ENCODE assay signal across 9 cellular contexts in the genomic region with DNA sequence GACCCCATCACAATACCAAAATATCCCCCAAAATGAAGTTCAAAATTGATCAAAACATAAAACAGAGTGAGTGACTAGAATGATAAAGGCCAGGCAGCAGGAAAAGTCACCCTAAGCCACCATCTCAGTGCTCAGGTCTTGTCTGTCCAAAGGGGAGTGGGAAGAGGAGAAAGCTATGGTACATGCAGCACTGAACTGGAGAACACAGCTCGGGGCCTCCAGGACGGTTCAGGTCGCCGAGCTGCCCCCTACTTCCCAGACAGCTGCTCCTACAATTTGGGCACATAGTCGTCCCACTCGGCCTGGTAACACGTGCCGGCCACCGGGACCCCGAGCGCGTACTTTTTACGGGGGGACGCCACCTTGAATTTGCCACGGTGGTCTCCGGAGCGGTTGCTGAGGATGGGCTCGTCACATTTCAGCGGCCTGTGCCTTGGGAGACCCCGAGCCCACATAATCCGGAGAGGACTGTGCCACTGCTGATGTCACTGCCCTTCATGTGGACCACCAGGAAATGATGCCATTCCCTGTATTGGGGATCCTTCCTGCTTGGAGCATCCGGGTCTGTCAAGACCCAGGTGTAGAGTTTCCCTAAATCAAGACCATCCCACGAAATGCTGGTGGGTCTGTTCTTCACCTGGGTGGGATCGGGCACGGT. TPM values are rescaled to one million over a fixed set of nuclear protein-coding genes. Genes with fewer than 3 reads are reported as not detected.
DNase-seq lines count a peak whose midpoint lies in the region; ATAC-seq, FAIRE-seq and TF ChIP-seq lines count a peak whose summit lies in the region.
"Had no signal": no experiment of that assay in that cellular context is flagged by ENCODE, and none has a peak within 500 bp of the region (broad histone marks: within the 10 kb centered on the region; RNA-seq: fewer than 3 reads in every experiment).

No MANE protein-coding gene starts in this region.

- no peak overlapping the region for H3K4me3 Mint-ChIP-seq in GM23338

- no peak for TF ChIP-seq EP300 in A549 (IDR thresholded peaks at IDR 0.05)

- H3K36me3 ChIP-seq in GM23338 (ENCODE audit: insufficient read depth), result no peaks in the 10 kb centered on the region
- H3K36me3 ChIP-seq in lower lobe of right lung, result no peaks in the 10 kb centered on the region

- intact Hi-C loops in lower lobe of right lung (cut with DNase I), result loop anchor here (10.0 kb wide), 1 partner anchor 129 kb away; no protein-coding TSS in a partner anchor

- no peak for TF ChIP-seq POLR2A in A549 (IDR thresholded peaks at IDR 0.05; ENCODE audit: low read length)

- H4K20me1 ChIP-seq in GM23338 (replicated peaks; ENCODE audit: insufficient read depth), result no peaks in the 10 kb centered on the region

- DNase-seq in A549 (ENCODE audit: low read depth in 1 of 2, low spot score in 1 of 2) (no peak), GM23338 (ENCODE audit: low spot score) (no peak), astrocyte of the spinal cord (ENCODE audit: low read depth, low spot score) (no peak), lower lobe of right lung (no peak), omental fat pad (ENCODE audit: low spot score) (no peak), SKM-1 (lab: John Stamatoyannopoulos, UW; ENCODE audit: unreplicated experiment) (no peak), COR-L47 (lab: John Stamatoyannopoulos, UW) (no peak)
- DNase-seq: activated CD8-positive, alpha-beta memory T cell treated with anti-CD3 and anti-CD28 coated beads, Interleukin-2, amount 50 U/mL, for 4 hours had no signal

- no peaks in the 10 kb centered on the region for H3K9me3 ChIP-seq in A549
- no peaks in the 10 kb centered on the region for H3K9me3 ChIP-seq in lower lobe of right lung

- peak overlapping the region; percentile 73 for H3K4me2 ChIP-seq in A549
- H3K4me2 ChIP-seq in GM23338, result peak overlapping the region; percentile 25

- H3K4me3 ChIP-seq in A549 (peak overlapping the region; percentile 41; the same call in 2 of the 3 replicates), GM23338 (peak overlapping the region; percentile 31; the same call in 1 of the 2 replicates), astrocyte of the spinal cord (ENCODE audit: low read depth, low read length) (peak overlapping the region; percentile 24), lower lobe of right lung (peak overlapping the region; percentile 49)

- CTCF ChIA-PET in A549 (lab: Yijun Ruan, JAX), result interaction anchor here (0.8 to 5.2 kb wide), 15 partner anchors 9 to 425 kb away, joined by 3 to 28 read pairs (median 5); a partner anchor contains a TSS

- H3K27ac ChIP-seq in A549 (peak overlapping the region in 1 of 2 experiments; percentile 75; a peak in 3 of 6 replicates), GM23338 (ENCODE audit: low read depth) (no peak overlapping the region), lower lobe of right lung (no peak overlapping the region)

- H3K4me1 ChIP-seq in A549 (no peaks in the 10 kb centered on the region), GM23338 (ENCODE audit: insufficient read depth) (no peaks in the 10 kb centered on the region), lower lobe of right lung (no peaks in the 10 kb centered on the region)

- no peak for TF ChIP-seq RAD21 in A549 (conservative IDR thresholded peaks at IDR 0.05 in 1 of 2, IDR thresholded peaks at IDR 0.05 in 1 of 2)

- H3F3A ChIP-seq in GM23338 (replicated peaks; ENCODE audit: low read depth), result no peaks in the 10 kb centered on the region

- H3K9me2 ChIP-seq in GM23338 (ENCODE audit: insufficient read depth), result no peaks in the 10 kb centered on the region

- no peaks in the 10 kb centered on the region for H3K79me2 ChIP-seq in GM23338 (replicated peaks; ENCODE audit: insufficient read depth)

- peak; percentile 51 to 56; a peak in 2 of 6 replicates for ATAC-seq in A549
- ATAC-seq in GM23338, result peak; percentile 53
- ATAC-seq in lower lobe of right lung, result peak; percentile 27 to 35
- ATAC-seq in HG03520 (IDR thresholded peaks at IDR 0.05; ENCODE audit: unreplicated experiment), result no peak
- no peak for ATAC-seq in omental fat pad (ENCODE audit: low FRiP score)

- peaks cover 5% of the 10 kb centered on the region for H3K4me1 Mint-ChIP-seq in GM23338

- peaks cover 1% of the 10 kb centered on the region for H3K27me3 Mint-ChIP-seq in GM23338 (ENCODE audit: insufficient read depth, low read depth, poor library complexity)

- TF ChIP-seq CTCF in A549 (IDR thresholded peaks at IDR 0.05), result no peak
- no peak for TF ChIP-seq CTCF in GM23338 (conservative IDR thresholded peaks at IDR 0.05; ENCODE audit: low read depth in 2 of 2)
- no peak for TF ChIP-seq CTCF in astrocyte of the spinal cord (IDR thresholded peaks at IDR 0.05; ENCODE audit: low read depth, low read length)
- TF ChIP-seq CTCF in lower lobe of right lung (IDR thresholded peaks at IDR 0.05), result no peak
- no peak for TF ChIP-seq CTCF in omental fat pad (IDR thresholded peaks at IDR 0.05)

- H3K9me3 Mint-ChIP-seq in GM23338, result no peaks in the 10 kb centered on the region

- WGBS in A549 (ENCODE audit: missing lambda C conversion rate), result 81% methylated on average over 22 of the region's 25 CpGs

- H3K27ac Mint-ChIP-seq in GM23338, result no peak overlapping the region

- in situ Hi-C loops in astrocyte of the spinal cord (cut with HindIII; ENCODE audit: low sequenced_read_pairs), result no loop called here

- no peak overlapping the region for H2AFZ ChIP-seq in GM23338

- no peaks in the 10 kb centered on the region for H3K27me3 ChIP-seq in GM23338 (ENCODE audit: insufficient read depth)
- H3K27me3 ChIP-seq in lower lobe of right lung (ENCODE audit: low read depth), result no peaks in the 10 kb centered on the region

- H3K36me3 Mint-ChIP-seq in GM23338 (ENCODE audit: low read depth), result no peaks in the 10 kb centered on the region

- FAIRE-seq in A549 (lab: Jason Lieb, UNC), result no peak

- POLR2A ChIA-PET in A549 (lab: Yijun Ruan, JAX), result interaction anchor here (0.6 kb wide), 1 partner anchor 127 kb away, joined by 3 read pairs; no protein-coding TSS in a partner anchor

TF ChIP-seq in A549, 52 proteins besides CTCF, POLR2A, EP300 and RAD21 (continues in another document):
- TF ChIP-seq KDM5A (IDR thresholded peaks at IDR 0.05) (no peak), HOXB5 (CRISPR knock-in tag; IDR thresholded peaks at IDR 0.05) (no peak), TP53 (CRISPR knock-in tag; IDR thresholded peaks at IDR 0.05) (no peak), EHMT2 (IDR thresholded peaks at IDR 0.05; ENCODE audit: low read depth) (no peak), CEBPB (IDR thresholded peaks at IDR 0.05) (no peak)
- TF ChIP-seq, protein P1, sequence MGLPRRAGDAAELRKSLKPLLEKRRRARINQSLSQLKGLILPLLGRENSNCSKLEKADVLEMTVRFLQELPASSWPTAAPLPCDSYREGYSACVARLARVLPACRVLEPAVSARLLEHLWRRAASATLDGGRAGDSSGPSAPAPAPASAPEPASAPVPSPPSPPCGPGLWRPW (IDR thresholded peaks at IDR 0.05), result no peak
- TF ChIP-seq, protein P2, sequence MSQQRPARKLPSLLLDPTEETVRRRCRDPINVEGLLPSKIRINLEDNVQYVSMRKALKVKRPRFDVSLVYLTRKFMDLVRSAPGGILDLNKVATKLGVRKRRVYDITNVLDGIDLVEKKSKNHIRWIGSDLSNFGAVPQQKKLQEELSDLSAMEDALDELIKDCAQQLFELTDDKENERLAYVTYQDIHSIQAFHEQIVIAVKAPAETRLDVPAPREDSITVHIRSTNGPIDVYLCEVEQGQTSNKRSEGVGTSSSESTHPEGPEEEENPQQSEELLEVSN (IDR thresholded peaks at IDR 0.05; ENCODE audit: borderline replicate concordance, low read depth), result no peak
- TF ChIP-seq, protein P3, sequence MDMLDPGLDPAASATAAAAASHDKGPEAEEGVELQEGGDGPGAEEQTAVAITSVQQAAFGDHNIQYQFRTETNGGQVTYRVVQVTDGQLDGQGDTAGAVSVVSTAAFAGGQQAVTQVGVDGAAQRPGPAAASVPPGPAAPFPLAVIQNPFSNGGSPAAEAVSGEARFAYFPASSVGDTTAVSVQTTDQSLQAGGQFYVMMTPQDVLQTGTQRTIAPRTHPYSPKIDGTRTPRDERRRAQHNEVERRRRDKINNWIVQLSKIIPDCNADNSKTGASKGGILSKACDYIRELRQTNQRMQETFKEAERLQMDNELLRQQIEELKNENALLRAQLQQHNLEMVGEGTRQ (IDR thresholded peaks at IDR 0.05), result no peak

TF ChIP-seq in GM23338, 12 proteins besides CTCF, POLR2A, EP300 and RAD21 (continues in another document):
- TF ChIP-seq NANOG (IDR thresholded peaks at IDR 0.05; ENCODE audit: borderline replicate concordance), result no peak
- TF ChIP-seq, protein P4, sequence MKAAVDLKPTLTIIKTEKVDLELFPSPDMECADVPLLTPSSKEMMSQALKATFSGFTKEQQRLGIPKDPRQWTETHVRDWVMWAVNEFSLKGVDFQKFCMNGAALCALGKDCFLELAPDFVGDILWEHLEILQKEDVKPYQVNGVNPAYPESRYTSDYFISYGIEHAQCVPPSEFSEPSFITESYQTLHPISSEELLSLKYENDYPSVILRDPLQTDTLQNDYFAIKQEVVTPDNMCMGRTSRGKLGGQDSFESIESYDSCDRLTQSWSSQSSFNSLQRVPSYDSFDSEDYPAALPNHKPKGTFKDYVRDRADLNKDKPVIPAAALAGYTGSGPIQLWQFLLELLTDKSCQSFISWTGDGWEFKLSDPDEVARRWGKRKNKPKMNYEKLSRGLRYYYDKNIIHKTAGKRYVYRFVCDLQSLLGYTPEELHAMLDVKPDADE (IDR thresholded peaks at IDR 0.05), result no peak
- no peak for TF ChIP-seq POLR2AphosphoS5 (IDR thresholded peaks at IDR 0.05; ENCODE audit: low read depth)

RNA-seq across cellular contexts. Expression of a gene that starts 31.6 kb away (rescaled TPM):
- polyA plus RNA-seq in A549 (2011; rRNA removed) (5.4 and 5.5 TPM in 2 replicates), A549 (2017; fragmentation: RNase III; extraction: RNeasy Plus Mini Kit Qiagen cat#74134 plus additional on column Dnase treatment) (3.2 to 4.9 TPM (median 3.3 TPM) in 3 replicates), GM23338 (2016; fragmentation: Nextera tagmentation; extraction: Ambion mirVana) (4.3 and 5.6 TPM in 2 replicates)
- polyA plus RNA-seq in A549 (2012; cell fraction: cytosol; rRNA removed), result 2.0 and 2.5 TPM in 2 replicates
- polyA plus RNA-seq in A549 (2012; cell fraction: nucleus; rRNA removed), result 0.74 and 2.4 TPM in 2 replicates
- 6.3 and 6.6 TPM in 2 replicates for polyA minus RNA-seq in A549 (2011; rRNA and poly(A)+ RNA removed)
- 6.2 and 13.0 TPM in 2 replicates for total RNA-seq in GM23338 (2014; rRNA removed; shearing (Covaris generic))
- total RNA-seq in lower lobe of right lung (9.7 TPM), omental fat pad (1 to 10 TPM in 2 of 4 donors, under 1 TPM in 1, not detected in 1; 0.82 to 3.4 (median 1.3) TPM)

Comparison
In these comparisons a context has a peak if more than half of its experiments do, and no peak if none do; other contexts are left out.
1. ATAC-seq: peak in A549 (2 of 2), GM23338 (single experiment) and lower lobe of right lung (2 of 2); none in HG03520 (single experiment) and omental fat pad (single experiment).
2. Peak in every context shown above with its lines, with median percentiles within 50 percentile points of each other: H3K4me3 ChIP-seq.